Comparison of ENCODE assay signal across 2 cellular contexts in the genomic region with DNA sequence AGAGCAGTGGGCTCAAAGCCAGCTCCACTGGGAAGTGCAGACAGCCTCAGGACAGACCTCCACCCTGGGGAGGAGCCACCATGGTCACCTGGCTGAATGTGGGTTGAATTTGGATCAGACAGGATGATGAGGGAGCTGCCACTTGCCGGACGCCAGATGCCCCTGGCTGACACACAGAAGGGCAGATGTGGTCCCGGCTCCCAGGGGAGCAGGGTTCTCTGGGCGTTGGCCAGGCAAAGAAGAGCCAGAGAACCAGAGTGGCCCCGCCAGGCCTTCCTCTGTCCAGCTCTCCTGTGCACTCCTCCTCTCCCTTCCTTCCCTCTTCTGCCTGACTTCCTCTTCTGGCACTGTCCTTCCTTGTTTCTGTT. TPM values are rescaled to one million over a fixed set of nuclear protein-coding genes. Genes with fewer than 3 reads are reported as not detected.
"Had no signal": no experiment of that assay in that cellular context is flagged by ENCODE, and none has a peak within 500 bp of the region (broad histone marks: within the 10 kb centered on the region; RNA-seq: fewer than 3 reads in every experiment).

No MANE protein-coding gene starts in this region.

RNA-seq across cellular contexts. Expression of a gene that starts 20.6 kb away (rescaled TPM):
- total RNA-seq: mammary epithelial cell, SK-MEL-5 had no signal
- polyA plus RNA-seq: mammary epithelial cell had no signal
